Comparison of ENCODE assay signal across 8 cellular contexts in genomic region chr3:43894176-43895049, GRCh38.
DNase-seq lines count a peak whose midpoint lies in the region; ATAC-seq lines count a peak whose summit lies in the region.

No MANE protein-coding gene starts in this region.

- no peak overlapping the region for H3K27ac ChIP-seq in CD4-positive, CD25-positive, alpha-beta regulatory T cell (ENCODE audit: insufficient read depth, low read length, poor library complexity, severe bottlenecking)

- peak in 1 of 3 donors; percentile 52 for DNase-seq in CD4-positive, CD25-positive, alpha-beta regulatory T cell
- DNase-seq in H7 (peak; percentile 93), SKM-1 treated with dmso at 0.1 percent for 144 hours (lab: John Stamatoyannopoulos, UW; ENCODE audit: unreplicated experiment) (peak; percentile 12), left lobe of liver (ENCODE audit: low spot score) (no peak), UCSD-AML1 (lab: John Stamatoyannopoulos, UW; ENCODE audit: unreplicated experiment) (no peak)
- DNase-seq in stimulated activated CD4-positive, alpha-beta T cell treated with anti-CD3 and anti-CD28 coated beads, Interleukin-12 subunit alpha, Interleukin-12 subunit beta, amount 100 ng/mL, for 4 hours, result peak; percentile 43
- no peak for DNase-seq in stimulated activated naive CD4-positive, alpha-beta T cell (lab: John Stamatoyannopoulos, UW)

- H3K36me3 Mint-ChIP-seq in CD4-positive, CD25-positive, alpha-beta regulatory T cell, result no peaks in the 10 kb centered on the region
- H3K36me3 Mint-ChIP-seq in dendritic cell treated with granulocyte-macrophage colony-stimulating factor and Interleukin-4, amounts not matched to agents 40 ng/mL and 50 ng/mL, for 4 days (ENCODE audit: low read depth), result no peaks in the 10 kb centered on the region

- peaks cover 11% of the 10 kb centered on the region for H3K4me1 ChIP-seq in CD4-positive, CD25-positive, alpha-beta regulatory T cell (ENCODE audit: control insufficient read depth, insufficient read depth, low read length, poor library complexity, severe bottlenecking)

- H3K27ac Mint-ChIP-seq in CD4-positive, CD25-positive, alpha-beta regulatory T cell, result no peak overlapping the region
- no peak overlapping the region for H3K27ac Mint-ChIP-seq in dendritic cell treated with granulocyte-macrophage colony-stimulating factor and Interleukin-4, amounts not matched to agents 40 ng/mL and 50 ng/mL, for 4 days

- no peaks in the 10 kb centered on the region for H3K9me3 ChIP-seq in CD4-positive, CD25-positive, alpha-beta regulatory T cell (ENCODE audit: control insufficient read depth in 2 of 2, low read length in 2 of 2)

- peak overlapping the region in 2 of 4 donors; percentile 69 for H3K4me3 Mint-ChIP-seq in CD4-positive, CD25-positive, alpha-beta regulatory T cell
- H3K4me3 Mint-ChIP-seq in dendritic cell treated with granulocyte-macrophage colony-stimulating factor and Interleukin-4, amounts not matched to agents 40 ng/mL and 50 ng/mL, for 4 days, result peak overlapping the region; percentile 75

- peaks cover 30% of the 10 kb centered on the region for H3K27me3 ChIP-seq in CD4-positive, CD25-positive, alpha-beta regulatory T cell (ENCODE audit: control insufficient read depth, insufficient read depth, low read length)
- peaks cover 2% of the 10 kb centered on the region; the same call in 1 of the 2 replicates for H3K27me3 ChIP-seq in H7 (ENCODE audit: control insufficient read depth, insufficient read depth, low read length)

- peak overlapping the region; percentile 37 for H3K4me3 ChIP-seq in CD4-positive, CD25-positive, alpha-beta regulatory T cell (ENCODE audit: low read depth, low read length)
- peak overlapping the region; percentile 49 for H3K4me3 ChIP-seq in H7 (ENCODE audit: insufficient read depth, low read depth, low read length)

- intact Hi-C loops in dendritic cell treated with granulocyte-macrophage colony-stimulating factor and Interleukin-4, amounts not matched to agents 40 ng/mL and 50 ng/mL, for 4 days (cut with micrococcal nuclease), result no loop called here

- H3K36me3 ChIP-seq in CD4-positive, CD25-positive, alpha-beta regulatory T cell (ENCODE audit: control insufficient read depth, insufficient read depth, low read length), result no peaks in the 10 kb centered on the region
- no peaks in the 10 kb centered on the region for H3K36me3 ChIP-seq in H7 (replicated peaks; ENCODE audit: control insufficient read depth, insufficient read depth, low read length)

- ATAC-seq in CD4-positive, CD25-positive, alpha-beta regulatory T cell (ENCODE audit: low read depth in 2 of 2), result peak; percentile 39 to 45
- peak; percentile 78 for ATAC-seq in left lobe of liver

- H3K4me1 Mint-ChIP-seq in CD4-positive, CD25-positive, alpha-beta regulatory T cell, result peaks cover 0 to 18% (median 6%) of the 10 kb centered on the region in 4 donors
- H3K4me1 Mint-ChIP-seq in dendritic cell treated with granulocyte-macrophage colony-stimulating factor and Interleukin-4, amounts not matched to agents 40 ng/mL and 50 ng/mL, for 4 days (ENCODE audit: low read depth), result peaks cover 14% of the 10 kb centered on the region

- H3K27me3 Mint-ChIP-seq in CD4-positive, CD25-positive, alpha-beta regulatory T cell, result peaks cover 53% of the 10 kb centered on the region
- H3K27me3 Mint-ChIP-seq in dendritic cell treated with granulocyte-macrophage colony-stimulating factor and Interleukin-4, amounts not matched to agents 40 ng/mL and 50 ng/mL, for 4 days, result peaks cover 52% of the 10 kb centered on the region

- peaks cover 0 to 6% (median 0%) of the 10 kb centered on the region in 7 donors for H3K9me3 Mint-ChIP-seq in CD4-positive, CD25-positive, alpha-beta regulatory T cell
- H3K9me3 Mint-ChIP-seq in dendritic cell treated with granulocyte-macrophage colony-stimulating factor and Interleukin-4, amounts not matched to agents 40 ng/mL and 50 ng/mL, for 4 days, result no peaks in the 10 kb centered on the region

Comparison
In these comparisons a context has a peak if more than half of its experiments do, and no peak if none do; other contexts are left out.
1. DNase-seq: peak in H7 (single experiment), SKM-1 treated with dmso at 0.1 percent for 144 hours (single experiment) and stimulated activated CD4-positive, alpha-beta T cell treated with anti-CD3 and anti-CD28 coated beads, Interleukin-12 subunit alpha, Interleukin-12 subunit beta, amount 100 ng/mL, for 4 hours (single experiment); none in left lobe of liver (single experiment), stimulated activated naive CD4-positive, alpha-beta T cell (0 of 6) and UCSD-AML1 (single experiment).